In genomic region chr2:156400704-156401678, GRCh38 we compare ENCODE assay signal across 8 cellular contexts. TPM values are rescaled to one million over a fixed set of nuclear protein-coding genes. Genes with fewer than 3 reads are reported as not detected.
DNase-seq lines count a peak whose midpoint lies in the region; ATAC-seq and TF ChIP-seq lines count a peak whose summit lies in the region.

No MANE protein-coding gene starts in this region.

- peaks cover 4% of the 10 kb centered on the region for H3K36me3 Mint-ChIP-seq in T-helper 1 cell treated with Interleukin-12 subunit alpha and Interleukin-12 subunit beta and Interleukin-4 antibody, amounts not matched to agents 30 μg/mL and 1 μg/mL, for 36 hours (ENCODE audit: low read depth)
- peaks cover 4% of the 10 kb centered on the region for H3K36me3 Mint-ChIP-seq in type B pancreatic cell

- no peaks in the 10 kb centered on the region for H3K27me3 ChIP-seq in left ventricle myocardium inferior (ENCODE audit: low read depth)

- TF ChIP-seq CTCF in GM12875 (IDR thresholded peaks at IDR 0.05; ENCODE audit: borderline replicate concordance, insufficient read depth, low read depth, low read length), result no peak
- TF ChIP-seq CTCF in left ventricle myocardium inferior (IDR thresholded peaks at IDR 0.05; ENCODE audit: borderline replicate concordance), result no peak
- TF ChIP-seq CTCF in type B pancreatic cell (conservative IDR thresholded peaks at IDR 0.05), result no peak

- peaks cover 12% of the 10 kb centered on the region for H3K4me1 ChIP-seq in left ventricle myocardium inferior

- DNase-seq in NCI-H146 (lab: John Stamatoyannopoulos, UW), result peak; percentile 67
- peak in 55 of 56 donors; percentile 4 to 92 (median 73) for DNase-seq in amygdala (lab: John Stamatoyannopoulos, UW)
- DNase-seq in left ventricle myocardium inferior, result peak; percentile 50
- DNase-seq in posterior vena cava (ENCODE audit: low spot score), result peak; percentile 91
- peak; percentile 80 for DNase-seq in type B pancreatic cell (ENCODE audit: extremely low spot score, unreplicated experiment)

- peak overlapping the region; percentile 92 for H3K27ac ChIP-seq in left ventricle myocardium inferior (replicated peaks)

- no peaks in the 10 kb centered on the region for H3K9me3 Mint-ChIP-seq in T-helper 1 cell treated with Interleukin-12 subunit alpha and Interleukin-12 subunit beta and Interleukin-4 antibody, amounts not matched to agents 30 μg/mL and 1 μg/mL, for 36 hours
- H3K9me3 Mint-ChIP-seq in type B pancreatic cell, result no peaks in the 10 kb centered on the region

- H3K27me3 Mint-ChIP-seq in T-helper 1 cell treated with Interleukin-12 subunit alpha and Interleukin-12 subunit beta and Interleukin-4 antibody, amounts not matched to agents 30 μg/mL and 1 μg/mL, for 36 hours (ENCODE audit: low read depth), result peaks cover 5% of the 10 kb centered on the region
- peaks cover 8% of the 10 kb centered on the region for H3K27me3 Mint-ChIP-seq in type B pancreatic cell

- H3K4me3 ChIP-seq in GM12875 (ENCODE audit: low read depth, low read length) (peak overlapping the region; percentile 73), left ventricle myocardium inferior (peak overlapping the region; percentile 81)

- peak; percentile 67 for ATAC-seq in HG02870 (IDR thresholded peaks at IDR 0.05; ENCODE audit: unreplicated experiment)

- no peaks in the 10 kb centered on the region for H3K36me3 ChIP-seq in left ventricle myocardium inferior

- no peaks in the 10 kb centered on the region for H3K9me3 ChIP-seq in left ventricle myocardium inferior (replicated peaks)

- peaks cover 31% of the 10 kb centered on the region for H3K4me1 Mint-ChIP-seq in T-helper 1 cell treated with Interleukin-12 subunit alpha and Interleukin-12 subunit beta and Interleukin-4 antibody, amounts not matched to agents 30 μg/mL and 1 μg/mL, for 36 hours (ENCODE audit: low read depth)
- peaks cover 9% of the 10 kb centered on the region for H3K4me1 Mint-ChIP-seq in type B pancreatic cell (ENCODE audit: unreplicated experiment)

- peak overlapping the region; percentile 87 for H3K4me3 Mint-ChIP-seq in T-helper 1 cell treated with Interleukin-12 subunit alpha and Interleukin-12 subunit beta and Interleukin-4 antibody, amounts not matched to agents 30 μg/mL and 1 μg/mL, for 36 hours
- H3K4me3 Mint-ChIP-seq in type B pancreatic cell, result peak overlapping the region; percentile 89

- peak overlapping the region; percentile 94 for H3K27ac Mint-ChIP-seq in T-helper 1 cell treated with Interleukin-12 subunit alpha and Interleukin-12 subunit beta and Interleukin-4 antibody, amounts not matched to agents 30 μg/mL and 1 μg/mL, for 36 hours
- H3K27ac Mint-ChIP-seq in type B pancreatic cell, result peak overlapping the region; percentile 97

- intact Hi-C loops in left ventricle myocardium inferior (cut with micrococcal nuclease) (loop anchor here (10.0 kb wide), 1 partner anchor 66 kb away; the partner anchor contains the start of gene NR4A2), posterior vena cava (cut with DNase I) (loop anchor here in 1 of 2 donors (10.0 kb wide), 1 partner anchor 56 kb away; no protein-coding TSS in a partner anchor)

RNA-seq across cellular contexts. Expression of gene GPD2, which starts 35.2 kb away (rescaled TPM):
- total RNA-seq in left ventricle myocardium inferior (14.4 TPM), posterior vena cava (10 to 100 TPM; 14.8 to 16.6 TPM), type B pancreatic cell (ENCODE audit: low replicate concordance) (25.3 and 56.3 TPM in 2 replicates)

Comparison
In these comparisons a context has a peak if more than half of its experiments do, and no peak if none do; other contexts are left out.
1. Peak in every context shown above with its lines: DNase-seq, ATAC-seq, H3K4me3 ChIP-seq and H3K27ac ChIP-seq.